8 cellular contexts compared by ENCODE assay signal in genomic region chr1:244450597-244451538, GRCh38. TPM values are rescaled to one million over a fixed set of nuclear protein-coding genes. Genes with fewer than 3 reads are reported as not detected.
A peak's percentile ranks its signal among the peaks of the same experiment; 100 is the strongest.
DNase-seq lines count a peak whose midpoint lies in the region; ATAC-seq lines count a peak whose summit lies in the region.

No MANE protein-coding gene starts in this region.

- no peaks in the 10 kb centered on the region for H3K27me3 Mint-ChIP-seq in activated CD4-positive, alpha-beta memory T cell treated with anti-CD3 and anti-CD28 coated beads for 36 hours

- intact Hi-C loops in activated CD4-positive, alpha-beta memory T cell treated with anti-CD3 and anti-CD28 coated beads for 36 hours (cut with micrococcal nuclease): loop anchor here (1.0 to 5.0 kb wide), 3 partner anchors 16 to 854 kb away; no protein-coding TSS in a partner anchor

- POLR2A ChIA-PET in activated CD4-positive, alpha-beta memory T cell treated with anti-CD3 and anti-CD28 coated beads for 36 hours (lab: Charles Lee): interaction anchor here (1.0 kb wide), 1 partner anchor 11 kb away, joined by 4 read pairs; no protein-coding TSS in a partner anchor

- DNase-seq in DMS53 (lab: John Stamatoyannopoulos, UW) (peak; percentile 65), DMS53 treated with DMSO at 0.1 percent for 48 hours (lab: John Stamatoyannopoulos, UW; ENCODE audit: unreplicated experiment) (no peak), NCI-H2171 treated with DMSO at 0.1 percent for 48 hours (lab: John Stamatoyannopoulos, UW) (peak; percentile 24), lung microvascular endothelial cell (ENCODE audit: low read depth in 2 of 2) (peak; percentile 70 to 81)
- DNase-seq in activated CD4-positive, alpha-beta memory T cell treated with anti-CD3 and anti-CD28 coated beads for 36 hours: peak; percentile 67
- DNase-seq in effector CD8-positive, alpha-beta T cell (lab: John Stamatoyannopoulos, UW): peak; percentile 46
- DNase-seq in stimulated activated CD8-positive, alpha-beta memory T cell treated with anti-CD3 and anti-CD28 coated beads, Interleukin-4, amount 100 ng/mL, for 1 hour (ENCODE audit: low read depth in 2 of 2, low spot score in 1 of 2): peak; percentile 22 to 27

- peak overlapping the region; percentile 96 for H3K4me3 Mint-ChIP-seq in activated CD4-positive, alpha-beta memory T cell treated with anti-CD3 and anti-CD28 coated beads for 36 hours

- H3K4me1 Mint-ChIP-seq in activated CD4-positive, alpha-beta memory T cell treated with anti-CD3 and anti-CD28 coated beads for 36 hours (ENCODE audit: low read depth): peaks cover 56% of the 10 kb centered on the region

- peak; percentile 18 for ATAC-seq in HG02642 (IDR thresholded peaks at IDR 0.05; ENCODE audit: poor library complexity, unreplicated experiment)

- CTCF ChIA-PET in activated CD4-positive, alpha-beta memory T cell treated with anti-CD3 and anti-CD28 coated beads for 36 hours (lab: Charles Lee): interaction anchor here (0.7 to 1.1 kb wide), 2 partner anchors 11 to 203 kb away, joined by 3 read pairs; no protein-coding TSS in a partner anchor

- H3K36me3 Mint-ChIP-seq in activated CD4-positive, alpha-beta memory T cell treated with anti-CD3 and anti-CD28 coated beads for 36 hours: peaks cover 29% of the 10 kb centered on the region

- no peaks in the 10 kb centered on the region for H3K9me3 Mint-ChIP-seq in activated CD4-positive, alpha-beta memory T cell treated with anti-CD3 and anti-CD28 coated beads for 36 hours

- peak overlapping the region; percentile 97 for H3K27ac Mint-ChIP-seq in activated CD4-positive, alpha-beta memory T cell treated with anti-CD3 and anti-CD28 coated beads for 36 hours

RNA-seq across cellular contexts. Expression of gene ADSS2, which starts 0.8 kb away (rescaled TPM):
- total RNA-seq in activated CD4-positive, alpha-beta memory T cell treated with anti-CD3 and anti-CD28 coated beads for 36 hours: 10 to 100 TPM; 46.8 to 47.7 TPM
- total RNA-seq in lung microvascular endothelial cell: 51.6 and 66.3 TPM in 2 replicates

RNA-seq across cellular contexts. Expression of gene CATSPERE, which starts 10.2 kb away (rescaled TPM):
- under 1 TPM; 0.33 to 0.34 TPM for total RNA-seq in activated CD4-positive, alpha-beta memory T cell treated with anti-CD3 and anti-CD28 coated beads for 36 hours
- 0.44 and 1.6 TPM in 2 replicates for total RNA-seq in lung microvascular endothelial cell
